Comparison of ENCODE assay signal across 8 cellular contexts in genomic region chr2:120552800-120553471, GRCh38.
DNase-seq lines count a peak whose midpoint lies in the region; ATAC-seq, FAIRE-seq and TF ChIP-seq lines count a peak whose summit lies in the region.

No MANE protein-coding gene starts in this region.

- no peak for TF ChIP-seq EP300 in transverse colon (IDR thresholded peaks at IDR 0.05; ENCODE audit: low read depth)

- WGBS in transverse colon (ENCODE audit: low coverage in 1 of 2), 2 donors, result 11 to 19% methylated on average over 7 to 23 of the region's 23 CpGs

- POLR2A ChIA-PET in Caco-2 (lab: Charles Lee) (interaction anchor here (1.0 kb wide), 1 partner anchor 210 kb away, joined by 3 read pairs; no protein-coding TSS in a partner anchor), endothelial cell of umbilical vein (lab: Charles Lee) (no interaction called here)

- H3K79me2 ChIP-seq in endothelial cell of umbilical vein (ENCODE audit: control insufficient read depth, insufficient read depth, low read length), result no peaks in the 10 kb centered on the region

- no peak overlapping the region for H3K27ac ChIP-seq in endothelial cell of umbilical vein (ENCODE audit: insufficient read depth, low read depth, low read length)
- peak overlapping the region in 1 of 4 donors; percentile 22 for H3K27ac ChIP-seq in transverse colon

- DNase-seq in Caco-2, result peak; percentile 81 to 84
- peak; percentile 76 for DNase-seq in RCC 7860 (ENCODE audit: low spot score)
- DNase-seq in endothelial cell of umbilical vein (ENCODE audit: low read depth, low spot score), result peak; percentile 97
- DNase-seq in medulla oblongata (ENCODE audit: extremely low spot score), result peak; percentile 72
- DNase-seq in transverse colon, result peak; percentile 84
- no peak for DNase-seq in central memory CD4-positive, alpha-beta T cell
- DNase-seq in stimulated activated naive CD4-positive, alpha-beta T cell treated with Interleukin-2 at 50 U/mL for 16 hours (lab: John Stamatoyannopoulos, UW), result no peak

- no peaks in the 10 kb centered on the region for H4K20me1 ChIP-seq in endothelial cell of umbilical vein (replicated peaks; ENCODE audit: control insufficient read depth, extremely low read depth, insufficient read depth, low read length)

- ATAC-seq in HG03159 (IDR thresholded peaks at IDR 0.05; ENCODE audit: unreplicated experiment), result peak; percentile 45

- H3K36me3 ChIP-seq in Caco-2 (ENCODE audit: control insufficient read depth, insufficient read depth, low read length), result no peaks in the 10 kb centered on the region
- no peaks in the 10 kb centered on the region for H3K36me3 ChIP-seq in endothelial cell of umbilical vein (ENCODE audit: control insufficient read depth in 2 of 2, extremely low read depth in 1 of 2, insufficient read depth in 2 of 2, low read length in 2 of 2)
- H3K36me3 ChIP-seq in transverse colon, result no peaks in the 10 kb centered on the region

- dilution Hi-C loops in endothelial cell of umbilical vein (cut with MboI; ENCODE audit: extremely low pct_ligation_motif_present, low sequenced_read_pairs), result no loop called here

- H3K9me3 ChIP-seq in Caco-2 (no peaks in the 10 kb centered on the region), endothelial cell of umbilical vein (replicated peaks; ENCODE audit: control insufficient read depth, insufficient read depth, low read length) (no peaks in the 10 kb centered on the region), transverse colon (no peaks in the 10 kb centered on the region)

- peak overlapping the region; percentile 13 for H3K4me3 Mint-ChIP-seq in Caco-2 (ENCODE audit: unreplicated experiment)

- TF ChIP-seq POLR2A in endothelial cell of umbilical vein (IDR thresholded peaks at IDR 0.05; ENCODE audit: low read depth, low read length) (no peak), transverse colon (IDR thresholded peaks at IDR 0.05) (no peak)

- peaks cover 17% of the 10 kb centered on the region for H3K4me1 Mint-ChIP-seq in Caco-2 (ENCODE audit: low read depth, unreplicated experiment)

- peak overlapping the region; percentile 6 for H3K4me2 ChIP-seq in endothelial cell of umbilical vein (ENCODE audit: insufficient read depth, low read length)

- peak overlapping the region; percentile 25 for H2AFZ ChIP-seq in endothelial cell of umbilical vein (ENCODE audit: low read depth, low read length)

- no peaks in the 10 kb centered on the region for H3K36me3 Mint-ChIP-seq in Caco-2 (ENCODE audit: insufficient read depth, unreplicated experiment)

- in situ Hi-C loops in transverse colon (cut with MboI; ENCODE audit: low pct_ligation_motif_present in 1 of 4, low pct_unique_long_range_greater_than_20kb in 1 of 4, low sequenced_read_pairs in 3 of 4), result no loop called here

- no TSS peak for BruUV-seq in Caco-2 (replicated peaks; lab: Mats Ljungman, UMichigan)
- no TSS peak for BruUV-seq in endothelial cell of umbilical vein (replicated peaks; lab: Mats Ljungman, UMichigan)

- FAIRE-seq in RCC 7860 (lab: Jason Lieb, UNC) (peak; percentile 72), endothelial cell of umbilical vein (lab: Jason Lieb, UNC) (peak; percentile 95)

- H3K4me1 ChIP-seq in Caco-2 (peaks cover 5% of the 10 kb centered on the region; the same call in 1 of the 2 replicates), endothelial cell of umbilical vein (ENCODE audit: control insufficient read depth, extremely low read depth, insufficient read depth, low read length) (peaks cover 13% of the 10 kb centered on the region), transverse colon (peaks cover 7 to 18% (median 11%) of the 10 kb centered on the region in 4 donors)

- no peak overlapping the region for H3K4me3 ChIP-seq in Caco-2 (ENCODE audit: low read depth, low read length)
- no peak overlapping the region for H3K4me3 ChIP-seq in endothelial cell of umbilical vein (replicated peaks in 1 of 3; ENCODE audit: insufficient read depth in 1 of 3, low read depth in 1 of 3, low read length in 3 of 3)
- H3K4me3 ChIP-seq in transverse colon, result no peak overlapping the region

- no peaks in the 10 kb centered on the region for H3K27me3 ChIP-seq in Caco-2 (replicated peaks; ENCODE audit: control insufficient read depth, insufficient read depth, low read length)
- peaks cover 15% of the 10 kb centered on the region in 2 experiments for H3K27me3 ChIP-seq in endothelial cell of umbilical vein (ENCODE audit: control insufficient read depth in 2 of 2, insufficient read depth in 2 of 2, low read length in 2 of 2)
- no peaks in the 10 kb centered on the region for H3K27me3 ChIP-seq in transverse colon

- H3K9me1 ChIP-seq in endothelial cell of umbilical vein (replicated peaks; ENCODE audit: control insufficient read depth, extremely low read depth, insufficient read depth, low read length), result no peaks in the 10 kb centered on the region

- H3K27ac Mint-ChIP-seq in Caco-2 (ENCODE audit: unreplicated experiment), result no peak overlapping the region

- no peaks in the 10 kb centered on the region for H3K9me3 Mint-ChIP-seq in Caco-2 (ENCODE audit: unreplicated experiment)

- CTCF ChIA-PET in Caco-2 (lab: Charles Lee) (interaction anchor here (0.5 to 1.4 kb wide), 12 partner anchors 11 to 270 kb away, joined by 3 to 14 read pairs (median 3); no protein-coding TSS in a partner anchor), endothelial cell of umbilical vein (lab: Charles Lee) (interaction anchor here (0.7 to 4.4 kb wide), 25 partner anchors 8 to 213 kb away, joined by 3 to 63 read pairs (median 3); no protein-coding TSS in a partner anchor)

- TF ChIP-seq CTCF in Caco-2 (IDR thresholded peaks at IDR 0.05; ENCODE audit: insufficient read depth in 1 of 2, low read depth in 1 of 2, low read length in 1 of 2, severe bottlenecking in 1 of 2, unreplicated experiment in 1 of 2) (peak; percentile 48 to 63), endothelial cell of umbilical vein (IDR thresholded peaks at IDR 0.05; ENCODE audit: extremely low read depth in 1 of 2, insufficient read depth in 1 of 2, low read depth in 1 of 2, low read length in 2 of 2) (peak; percentile 71 to 85), transverse colon (IDR thresholded peaks at IDR 0.05) (peak; percentile 46 to 74 (median 64))

- no peaks in the 10 kb centered on the region for H3K27me3 Mint-ChIP-seq in Caco-2 (ENCODE audit: insufficient read depth, unreplicated experiment)

- no peak overlapping the region for H3K9ac ChIP-seq in endothelial cell of umbilical vein (replicated peaks; ENCODE audit: extremely low read depth, insufficient read depth, low read length)

- intact Hi-C loops in Caco-2 (cut with micrococcal nuclease; ENCODE audit: unreplicated experiment), result loop anchor here (2.0 to 5.0 kb wide), 2 partner anchors 122 to 211 kb away; no protein-coding TSS in a partner anchor
- intact Hi-C loops in endothelial cell of umbilical vein (cut with micrococcal nuclease), result loop anchor here (1.0 to 10.0 kb wide), 8 partner anchors 9 to 298 kb away; partner anchors contain the start of gene RALB
- intact Hi-C loops in transverse colon (cut with DNase I; ENCODE audit: low total_unique reads), result no loop called here

TF ChIP-seq in endothelial cell of umbilical vein, 7 proteins besides CTCF, POLR2A, EP300 and RAD21:
- TF ChIP-seq GATA2 (IDR thresholded peaks at IDR 0.05; ENCODE audit: insufficient read depth, insufficient read length, low read depth, low read length), result no peak
- TF ChIP-seq MYC (IDR thresholded peaks at IDR 0.05; ENCODE audit: low read depth, low read length), result no peak
- TF ChIP-seq JUN (IDR thresholded peaks at IDR 0.05; ENCODE audit: borderline replicate concordance, insufficient read depth, insufficient read length, low read depth), result peak; percentile 35
- no peak for TF ChIP-seq POLR2AphosphoS5 (IDR thresholded peaks at IDR 0.05; ENCODE audit: insufficient read depth, low read depth, low read length)
- peak; percentile 25 for TF ChIP-seq MAX (IDR thresholded peaks at IDR 0.05; ENCODE audit: insufficient read depth, insufficient read length)

Comparison
In these comparisons a context has a peak if more than half of its experiments do, and no peak if none do; other contexts are left out.
1. DNase-seq: peak in Caco-2 (2 of 2), RCC 7860 (single experiment), endothelial cell of umbilical vein (single experiment), medulla oblongata (single experiment) and transverse colon (single experiment); none in central memory CD4-positive, alpha-beta T cell (single experiment) and stimulated activated naive CD4-positive, alpha-beta T cell treated with Interleukin-2 at 50 U/mL for 16 hours (single experiment).
2. Peak in every context shown above with its lines, with median percentiles within 50 percentile points of each other: CTCF ChIP-seq.